21 cellular contexts compared by ENCODE assay signal in the genomic region with DNA sequence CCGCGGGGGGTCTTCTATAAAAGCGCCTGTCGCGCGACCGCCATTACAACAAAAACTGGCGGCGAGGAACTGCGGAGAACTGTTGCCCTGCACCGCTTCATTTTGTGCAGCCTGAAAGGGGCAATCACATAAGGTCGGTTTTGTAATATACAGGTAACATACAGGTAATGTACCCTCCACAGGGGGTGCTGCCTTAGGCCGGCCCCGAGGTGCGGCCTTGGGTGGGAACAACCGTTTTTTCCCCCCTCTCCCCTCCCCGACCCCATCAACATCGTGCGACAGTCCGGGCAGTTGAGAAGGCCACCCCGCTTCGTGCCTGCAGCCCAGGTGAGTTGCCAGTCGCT. TPM values are rescaled to one million over a fixed set of nuclear protein-coding genes. Genes with fewer than 3 reads are reported as not detected.
A peak's percentile ranks its signal among the peaks of the same experiment; 100 is the strongest.
DNase-seq lines count a peak whose midpoint lies in the region; ATAC-seq, FAIRE-seq and TF ChIP-seq lines count a peak whose summit lies in the region.
"Had no signal": no experiment of that assay in that cellular context is flagged by ENCODE, and none has a peak within 500 bp of the region (broad histone marks: within the 10 kb centered on the region; RNA-seq: fewer than 3 reads in every experiment).

A gene (plus strand): TSS at position 46 of the 344 bp plus-strand sequence. CDS start 13,354 bp downstream, outside the sequence.

- H3K9ac ChIP-seq in OCI-LY3 (ENCODE audit: low read length), result no peak within 1 kb of the TSS
- H3K9ac ChIP-seq in K562 (ENCODE audit: insufficient read depth in 1 of 2, low read depth in 2 of 2, low read length in 2 of 2), result no peak within 1 kb of the TSS

- no TSS peak for BruUV-seq in K562 (replicated peaks; lab: Mats Ljungman, UMichigan)

- FAIRE-seq in K562 (lab: Jason Lieb, UNC), result no peak
- FAIRE-seq: endometrium had no signal

- H3K79me2 ChIP-seq in OCI-LY3 (ENCODE audit: low read length) (no peaks in the 10 kb centered on the region), K562 (ENCODE audit: control insufficient read depth, insufficient read depth, low read length) (no peaks in the 10 kb centered on the region)

- no peaks in the 10 kb centered on the region for H3K9me1 ChIP-seq in K562 (ENCODE audit: control insufficient read depth, insufficient read depth, low read length)

- H3K27ac Mint-ChIP-seq in activated T-cell treated with anti-CD3 and anti-CD28 coated beads, Interleukin-2, amount 50 U/mL, for 72 hours, result peak within 1 kb of the TSS; percentile 94

- H3K9me3 ChIP-seq in OCI-LY3 (ENCODE audit: insufficient read depth, low read length), result no peaks in the 10 kb centered on the region
- H3K9me3 ChIP-seq in K562 (replicated peaks; ENCODE audit: control insufficient read depth, insufficient read depth, low read depth, low read length), result no peaks in the 10 kb centered on the region
- no peaks in the 10 kb centered on the region for H3K9me3 ChIP-seq in spleen
- H3K9me3 ChIP-seq: heart right ventricle, thoracic aorta had no signal

- 61% methylated on average over 21 of the region's 23 CpGs for WGBS in K562 (ENCODE audit: insufficient coverage, low coverage, missing lambda C conversion rate)
- 87 to 94% (median 89%) methylated on average over 23 of the region's 23 CpGs for whole genome bisulfite sequencing in spleen, 5 donors

- H3K36me3 Mint-ChIP-seq in activated T-cell treated with anti-CD3 and anti-CD28 coated beads, Interleukin-2, amount 50 U/mL, for 72 hours (ENCODE audit: insufficient read depth in 2 of 2), result no peaks in the 10 kb centered on the region

- no peak for DNase-seq in activated T-cell treated with anti-CD3 and anti-CD28 coated beads, Interleukin-2, amount 50 U/mL, for 72 hours
- no peak for DNase-seq in activated T-cell treated with anti-CD3 and anti-CD28 coated beads, Interleukin-2, amount 50 U/mL, for 1 hour
- DNase-seq in K562 (ENCODE audit: extremely low read depth in 1 of 4, low spot score in 3 of 4), result no peak
- peak; percentile 42 for DNase-seq in spleen
- no peak for DNase-seq in effector CD8-positive, alpha-beta T cell (lab: John Stamatoyannopoulos, UW)
- DNase-seq: activated CD4-positive, alpha-beta T cell treated with anti-CD3 and anti-CD28 coated beads, Interleukin-2, amount 50 U/mL, for 48 hours; heart right ventricle; Karpas-422; left ventricle myocardium superior; NCI-H1048; NCI-H2081 had no signal

- H3K4me3 ChIP-seq in OCI-LY3 (ENCODE audit: low read length), result peak within 1 kb of the TSS; percentile 21
- no peak within 1 kb of the TSS for H3K4me3 ChIP-seq in K562
- peak within 1 kb of the TSS in 1 of 8 donors; percentile 40 for H3K4me3 ChIP-seq in spleen
- H3K4me3 ChIP-seq: heart right ventricle, thoracic aorta had no signal

- TF ChIP-seq POLR2A in K562 (conservative IDR thresholded peaks at IDR 0.05) (no peak), spleen (IDR thresholded peaks at IDR 0.05) (no peak)

- H3K27ac ChIP-seq in OCI-LY3 (ENCODE audit: low read length) (no peak within 1 kb of the TSS), K562 (ENCODE audit: extremely low read depth, low read depth, low read length) (no peak within 1 kb of the TSS), spleen (peak within 1 kb of the TSS in 7 of 8 donors; percentile 26 to 82 (median 54))
- H3K27ac ChIP-seq: thoracic aorta had no signal

- no peaks in the 10 kb centered on the region for H3K36me3 ChIP-seq in OCI-LY3 (replicated peaks; ENCODE audit: low read depth, low read length)
- no peaks in the 10 kb centered on the region for H3K36me3 ChIP-seq in K562 (ENCODE audit: control insufficient read depth, insufficient read depth, low read length)
- H3K36me3 ChIP-seq in spleen, result no peaks in the 10 kb centered on the region
- H3K36me3 ChIP-seq: heart right ventricle, thoracic aorta had no signal

- H3K4me1 ChIP-seq in OCI-LY3 (ENCODE audit: low read length), result peaks cover 12% of the 10 kb centered on the region
- peaks cover 0 to 5% of the 10 kb centered on the region in 2 experiments; a peak in 1 of 5 replicates for H3K4me1 ChIP-seq in K562 (replicated peaks in 1 of 2; ENCODE audit: control insufficient read depth in 2 of 2, insufficient read depth in 2 of 2, low read length in 2 of 2)
- no peaks in the 10 kb centered on the region for H3K4me1 ChIP-seq in spleen

- intact Hi-C loops in K562 (cut with micrococcal nuclease) (no loop called here), spleen (cut with DNase I; ENCODE audit: low total_unique reads) (no loop called here)

- H4K20me1 ChIP-seq in OCI-LY3 (ENCODE audit: insufficient read depth, low read length) (no peaks in the 10 kb centered on the region), K562 (replicated peaks; ENCODE audit: control insufficient read depth, insufficient read depth, low read length) (no peaks in the 10 kb centered on the region)

- in situ Hi-C loops in K562 (cut with MboI), result loop anchor here (25.0 kb wide), 1 partner anchor 787 kb away; no protein-coding TSS in a partner anchor

- TF ChIP-seq RAD21 in K562 (CRISPR knock-in tag; conservative IDR thresholded peaks at IDR 0.05 in 1 of 2, IDR thresholded peaks at IDR 0.05 in 1 of 2), result no peak

- no peak within 1 kb of the TSS for H2AFZ ChIP-seq in OCI-LY3 (ENCODE audit: low read depth, low read length)
- no peak within 1 kb of the TSS for H2AFZ ChIP-seq in K562 (ENCODE audit: low read depth, low read length)

- no peak for TF ChIP-seq EP300 in K562 (IDR thresholded peaks at IDR 0.05; ENCODE audit: low read length)

- TF ChIP-seq CTCF in OCI-LY3 (IDR thresholded peaks at IDR 0.05; ENCODE audit: low read depth, low read length) (no peak), K562 (IDR thresholded peaks at IDR 0.05 in 2 of 3, conservative IDR thresholded peaks at IDR 0.05 in 1 of 3; ENCODE audit: insufficient read depth in 2 of 3, low read depth in 1 of 3, low read length in 3 of 3) (no peak), spleen (IDR thresholded peaks at IDR 0.05 in 8 of 11, conservative IDR thresholded peaks at IDR 0.05 in 3 of 11) (no peak)

- H3K27me3 ChIP-seq in OCI-LY3 (ENCODE audit: low read depth, low read length) (no peaks in the 10 kb centered on the region), K562 (ENCODE audit: control insufficient read depth in 2 of 2, insufficient read depth in 2 of 2, low read length in 2 of 2) (0 out of 5 replicates have a peak, but pooled peaks cover 0 to 4% of the 10 kb centered on the region in 2 experiments), spleen (replicated peaks in 1 of 7) (no peaks in the 10 kb centered on the region)

- POLR2A ChIA-PET in K562 (lab: Yijun Ruan, JAX), result no interaction called here

- no peaks in the 10 kb centered on the region for H3K27me3 Mint-ChIP-seq in activated T-cell treated with anti-CD3 and anti-CD28 coated beads, Interleukin-2, amount 50 U/mL, for 72 hours (ENCODE audit: low read depth)

- no peak for ATAC-seq in activated T-cell treated with anti-CD3 and anti-CD28 coated beads, Interleukin-2, amount 50 U/mL, for 72 hours (replicated peaks in 1 of 2)
- ATAC-seq in K562 (no peak), GM19452 (IDR thresholded peaks at IDR 0.05; ENCODE audit: unreplicated experiment) (no peak), HG03196 (IDR thresholded peaks at IDR 0.05; ENCODE audit: unreplicated experiment) (no peak)
- ATAC-seq: left ventricle myocardium superior, SK-N-SH treated with all-trans-retinoic acid at 6 μM for 48 hours had no signal

- H3K4me2 ChIP-seq in OCI-LY3 (ENCODE audit: low read length), result peak within 1 kb of the TSS; percentile 56
- H3K4me2 ChIP-seq in K562 (ENCODE audit: insufficient read depth, low read length), result no peak within 1 kb of the TSS

- peak within 1 kb of the TSS; percentile 55 to 85 for H3K4me3 Mint-ChIP-seq in activated T-cell treated with anti-CD3 and anti-CD28 coated beads, Interleukin-2, amount 50 U/mL, for 72 hours

- H3K9me3 Mint-ChIP-seq in activated T-cell treated with anti-CD3 and anti-CD28 coated beads, Interleukin-2, amount 50 U/mL, for 72 hours, result no peaks in the 10 kb centered on the region

- peaks cover 14% of the 10 kb centered on the region for H3K4me1 Mint-ChIP-seq in activated T-cell treated with anti-CD3 and anti-CD28 coated beads, Interleukin-2, amount 50 U/mL, for 72 hours (ENCODE audit: low read depth)

- CTCF ChIA-PET in K562 (lab: Yijun Ruan, JAX; ENCODE audit: low intra/inter-chr PET ratio), result no interaction called here

TF ChIP-seq in K562, 482 proteins besides CTCF, POLR2A, EP300 and RAD21 (continues in another document):
- TF ChIP-seq SP1 (CRISPR knock-in tag; IDR thresholded peaks at IDR 0.05), result no peak

RNA-seq across cellular contexts. Expression of the gene that starts here (rescaled TPM):
- not detected for total RNA-seq in activated T-cell treated with anti-CD3 and anti-CD28 coated beads, Interleukin-2, amount 50 U/mL, for 72 hours
- not detected in 2 replicates for total RNA-seq in K562 (2011; cell fraction: chromatin; rRNA removed; ENCODE audit: low replicate concordance)
- not detected in 2 replicates for total RNA-seq in K562 (2011; cell fraction: nucleolus; rRNA removed)
- not detected in 2 replicates for total RNA-seq in K562 (2011; cell fraction: nucleoplasm; rRNA removed)
- not detected in 2 replicates for total RNA-seq in K562 (2014; rRNA removed)
- not detected in 2 replicates for total RNA-seq in K562 (2014; rRNA removed; fragmentation: Illumina TruSeq; extraction: Trizol)
- not detected in 2 replicates for total RNA-seq in K562 (2015; rRNA removed; fragmentation: Illumina TruSeq; extraction: Trizol)
- total RNA-seq in K562 (2021), result not detected in 2 replicates
- polyA plus RNA-seq in K562 (2011; rRNA removed), result not detected in 2 replicates
- not detected in 2 replicates for polyA plus RNA-seq in K562 (2011; cell fraction: cytosol; rRNA removed)
- not detected in 2 replicates for polyA plus RNA-seq in K562 (2011; cell fraction: nucleus; rRNA removed)
- not detected in 2 replicates for polyA plus RNA-seq in K562 (2012)
- not detected in 2 replicates for polyA plus RNA-seq in K562 (2014; fragmentation: Illumina TruSeq; extraction: Trizol)
- under 1 TPM in 1 of 2 experiments, not detected in 1; 0.01 TPM for polyA plus RNA-seq in K562 (2014; fragmentation: Nextera tagmentation; extraction: Ambion mirVana)
- polyA plus RNA-seq in K562 (2014; rRNA removed), result not detected in 2 replicates
- 0.06 TPM in 1 of 2 replicates, not detected in the other for polyA minus RNA-seq in K562 (2011; rRNA and poly(A)+ RNA removed)
- polyA minus RNA-seq in K562 (2011; cell fraction: cytosol; rRNA and poly(A)+ RNA removed), result not detected in 2 replicates
- polyA minus RNA-seq in K562 (2011; cell fraction: nucleus; rRNA and poly(A)+ RNA removed), result not detected in 2 replicates
- under 1 TPM in 2 of 7 donors, not detected in 5; 0.09 to 0.43 TPM for total RNA-seq in spleen
- polyA plus RNA-seq in spleen, result not detected
- total RNA-seq: left ventricle myocardium superior, mononuclear cell, NCI-H460, renal cortical epithelial cell, RPMI7951, thoracic aorta had no signal
- polyA plus RNA-seq: heart right ventricle had no signal

Comparison
In these comparisons a context has a peak if more than half of its experiments do, and no peak if none do; other contexts are left out.
1. Peak in DNase-seq and H3K27ac ChIP-seq in spleen; RNA of the gene not detected or under 1 TPM.